In genomic region chr22:40922484-40923303, GRCh38 we compare ENCODE assay signal across 8 cellular contexts. TPM values are rescaled to one million over a fixed set of nuclear protein-coding genes. Genes with fewer than 3 reads are reported as not detected.
DNase-seq lines count a peak whose midpoint lies in the region; ATAC-seq lines count a peak whose summit lies in the region.

No MANE protein-coding gene starts in this region.

- no peak overlapping the region for H3K4me3 ChIP-seq in SK-N-MC

- CTCF ChIA-PET in activated CD4-positive, alpha-beta memory T cell treated with anti-CD3 and anti-CD28 coated beads, Interleukin-2, amount 10 ng/mL, durations not matched to agents 7 days and 5 days (lab: Charles Lee) = interaction anchor here (0.6 to 5.0 kb wide), 58 partner anchors 9 to 595 kb away, joined by 3 to 142 read pairs (median 3); partner anchors contain the start of genes EP300, RBX1, ST13 and XPNPEP3
- CTCF ChIA-PET in activated CD4-positive, alpha-beta memory T cell treated with anti-CD3 and anti-CD28 coated beads for 36 hours (lab: Charles Lee) = interaction anchor here (0.6 to 4.5 kb wide), 58 partner anchors 9 to 645 kb away, joined by 3 to 139 read pairs (median 5); partner anchors contain the start of genes EP300, MRTFA, RBX1 and ST13

- no peaks in the 10 kb centered on the region for H3K9me3 ChIP-seq in SK-N-MC (ENCODE audit: low read depth, low read length)

- H3K27me3 Mint-ChIP-seq in activated CD4-positive, alpha-beta memory T cell treated with anti-CD3 and anti-CD28 coated beads, Interleukin-2, amount 10 ng/mL, durations not matched to agents 7 days and 5 days = no peaks in the 10 kb centered on the region
- no peaks in the 10 kb centered on the region for H3K27me3 Mint-ChIP-seq in activated CD4-positive, alpha-beta memory T cell treated with anti-CD3 and anti-CD28 coated beads for 36 hours

- no peak for DNase-seq in activated CD4-positive, alpha-beta memory T cell treated with anti-CD3 and anti-CD28 coated beads, Interleukin-2, amount 10 ng/mL, durations not matched to agents 7 days and 5 days
- no peak for DNase-seq in activated CD4-positive, alpha-beta memory T cell treated with anti-CD3 and anti-CD28 coated beads for 36 hours
- DNase-seq in Kasumi-1 (lab: John Stamatoyannopoulos, UW) (peak; percentile 81 to 86), SK-N-MC (ENCODE audit: low read depth, low spot score) (peak; percentile 61), medulla oblongata (ENCODE audit: extremely low spot score) (peak; percentile 80), posterior vena cava (ENCODE audit: low spot score) (no peak)
- peak; percentile 21 for DNase-seq in effector CD4-positive, alpha-beta T cell

- peak overlapping the region; percentile 31 for H3K27ac Mint-ChIP-seq in activated CD4-positive, alpha-beta memory T cell treated with anti-CD3 and anti-CD28 coated beads, Interleukin-2, amount 10 ng/mL, durations not matched to agents 7 days and 5 days
- H3K27ac Mint-ChIP-seq in activated CD4-positive, alpha-beta memory T cell treated with anti-CD3 and anti-CD28 coated beads for 36 hours = no peak overlapping the region

- no peak overlapping the region for H3K4me3 Mint-ChIP-seq in activated CD4-positive, alpha-beta memory T cell treated with anti-CD3 and anti-CD28 coated beads, Interleukin-2, amount 10 ng/mL, durations not matched to agents 7 days and 5 days
- no peak overlapping the region for H3K4me3 Mint-ChIP-seq in activated CD4-positive, alpha-beta memory T cell treated with anti-CD3 and anti-CD28 coated beads for 36 hours

- H3K36me3 Mint-ChIP-seq in activated CD4-positive, alpha-beta memory T cell treated with anti-CD3 and anti-CD28 coated beads, Interleukin-2, amount 10 ng/mL, durations not matched to agents 7 days and 5 days (ENCODE audit: low read depth) = peaks cover 8% of the 10 kb centered on the region
- H3K36me3 Mint-ChIP-seq in activated CD4-positive, alpha-beta memory T cell treated with anti-CD3 and anti-CD28 coated beads for 36 hours = peaks cover 19% of the 10 kb centered on the region

- H3K9me3 Mint-ChIP-seq in activated CD4-positive, alpha-beta memory T cell treated with anti-CD3 and anti-CD28 coated beads, Interleukin-2, amount 10 ng/mL, durations not matched to agents 7 days and 5 days = no peaks in the 10 kb centered on the region
- no peaks in the 10 kb centered on the region for H3K9me3 Mint-ChIP-seq in activated CD4-positive, alpha-beta memory T cell treated with anti-CD3 and anti-CD28 coated beads for 36 hours

- H3K36me3 ChIP-seq in SK-N-MC (ENCODE audit: insufficient read depth, low read length) = peaks cover 45% of the 10 kb centered on the region

- intact Hi-C loops in activated CD4-positive, alpha-beta memory T cell treated with anti-CD3 and anti-CD28 coated beads for 36 hours (cut with micrococcal nuclease) = loop anchor here (1.0 kb wide), 2 partner anchors 169 to 315 kb away; no protein-coding TSS in a partner anchor
- intact Hi-C loops in posterior vena cava (cut with DNase I) = no loop called here

- H3K4me1 Mint-ChIP-seq in activated CD4-positive, alpha-beta memory T cell treated with anti-CD3 and anti-CD28 coated beads, Interleukin-2, amount 10 ng/mL, durations not matched to agents 7 days and 5 days = peaks cover 4% of the 10 kb centered on the region
- peaks cover 4% of the 10 kb centered on the region for H3K4me1 Mint-ChIP-seq in activated CD4-positive, alpha-beta memory T cell treated with anti-CD3 and anti-CD28 coated beads for 36 hours (ENCODE audit: low read depth)

- POLR2A ChIA-PET in activated CD4-positive, alpha-beta memory T cell treated with anti-CD3 and anti-CD28 coated beads, Interleukin-2, amount 10 ng/mL, durations not matched to agents 7 days and 5 days (lab: Charles Lee) = interaction anchor here (0.7 to 3.4 kb wide), 8 partner anchors 25 to 364 kb away, joined by 3 to 31 read pairs (median 7); partner anchors contain the start of genes EP300 and RBX1
- POLR2A ChIA-PET in activated CD4-positive, alpha-beta memory T cell treated with anti-CD3 and anti-CD28 coated beads for 36 hours (lab: Charles Lee) = interaction anchor here (1.2 to 1.7 kb wide), 2 partner anchors 29 to 225 kb away, joined by 3 to 9 read pairs; partner anchors contain the start of gene RBX1

- H3K9ac ChIP-seq in SK-N-MC (ENCODE audit: insufficient read length) = no peak overlapping the region

- H3K27ac ChIP-seq in SK-N-MC = no peak overlapping the region

- ATAC-seq in HG03457 (IDR thresholded peaks at IDR 0.05; ENCODE audit: unreplicated experiment) = no peak

RNA-seq across cellular contexts. Expression of gene RBX1, which starts 28.5 kb away (rescaled TPM):
- total RNA-seq in activated CD4-positive, alpha-beta memory T cell treated with anti-CD3 and anti-CD28 coated beads, Interleukin-2, amount 10 ng/mL, durations not matched to agents 7 days and 5 days = 10 to 100 TPM; 80.7 TPM
- 10 to 100 TPM; 96.9 to 99.4 TPM for total RNA-seq in activated CD4-positive, alpha-beta memory T cell treated with anti-CD3 and anti-CD28 coated beads for 36 hours
- total RNA-seq in posterior vena cava = 10 to 100 TPM; 54.6 to 56.3 TPM

Comparison
In these comparisons a context has a peak if more than half of its experiments do, and no peak if none do; other contexts are left out.
1. DNase-seq: peak in Kasumi-1 (2 of 2), SK-N-MC (single experiment), effector CD4-positive, alpha-beta T cell (single experiment) and medulla oblongata (single experiment); none in activated CD4-positive, alpha-beta memory T cell treated with anti-CD3 and anti-CD28 coated beads, Interleukin-2, amount 10 ng/mL, durations not matched to agents 7 days and 5 days (single experiment), activated CD4-positive, alpha-beta memory T cell treated with anti-CD3 and anti-CD28 coated beads for 36 hours (single experiment) and posterior vena cava (single experiment).